In genomic region chr17:3551189-3551588, GRCh38 we compare ENCODE assay signal across 20 cellular contexts. TPM values are rescaled to one million over a fixed set of nuclear protein-coding genes. Genes with fewer than 3 reads are reported as not detected.
DNase-seq lines count a peak whose midpoint lies in the region; ATAC-seq and TF ChIP-seq lines count a peak whose summit lies in the region.
"Had no signal": no experiment of that assay in that cellular context is flagged by ENCODE, and none has a peak within 500 bp of the region (broad histone marks: within the 10 kb centered on the region; RNA-seq: fewer than 3 reads in every experiment).

No MANE protein-coding gene starts in this region.

- no peak overlapping the region for H2BK5ac ChIP-seq in neuronal stem cell (ENCODE audit: low read length)

- no peak overlapping the region for H2BK120ac ChIP-seq in neuronal stem cell (ENCODE audit: low read depth, low read length)

- H3K4me2 ChIP-seq in neuronal stem cell (ENCODE audit: insufficient read depth, low read length, poor library complexity, severe bottlenecking): no peak overlapping the region

- H2BK12ac ChIP-seq in neuronal stem cell (ENCODE audit: low read length): no peak overlapping the region

- H3K27me3 ChIP-seq in GM06990 (replicated peaks; ENCODE audit: control insufficient read depth, insufficient read depth, low read length) (no peaks in the 10 kb centered on the region), brain microvascular endothelial cell (replicated peaks) (no peaks in the 10 kb centered on the region), neuronal stem cell (ENCODE audit: control insufficient read depth in 3 of 3, insufficient read depth in 3 of 3, low read depth in 1 of 3, low read length in 3 of 3) (no peaks in the 10 kb centered on the region)
- H3K27me3 ChIP-seq: breast epithelium, neutrophil, right atrium auricular region, vagina had no signal

- no peaks in the 10 kb centered on the region for H3K79me1 ChIP-seq in neuronal stem cell (ENCODE audit: low read depth, low read length)

- CTCF ChIA-PET in HEK293T (lab: Yijun Ruan, JAX): interaction anchor here (1.0 kb wide), 1 partner anchor 14 kb away, joined by 3 read pairs; no protein-coding TSS in a partner anchor

- no peaks in the 10 kb centered on the region for H3K4me1 ChIP-seq in neuronal stem cell (ENCODE audit: control insufficient read depth in 2 of 2, insufficient read depth in 1 of 2, low read depth in 1 of 2, low read length in 2 of 2)
- H3K4me1 ChIP-seq: breast epithelium, esophagus muscularis mucosa, HAP-1, right atrium auricular region, vagina had no signal

- H3K23ac ChIP-seq in neuronal stem cell (ENCODE audit: low read depth, low read length, poor library complexity): no peak overlapping the region

- in situ Hi-C loops in brain microvascular endothelial cell (cut with HindIII; ENCODE audit: low pct_ligation_motif_present, low sequenced_read_pairs): no loop called here

- peak overlapping the region; percentile 77 for H3K18ac ChIP-seq in neuronal stem cell (ENCODE audit: low read length)

- POLR2A ChIA-PET in HEK293T (lab: Yijun Ruan, JAX): no interaction called here

- no peak for ATAC-seq in GM19463 (IDR thresholded peaks at IDR 0.05; ENCODE audit: unreplicated experiment)
- no peak for ATAC-seq in GM21528 (IDR thresholded peaks at IDR 0.05; ENCODE audit: low FRiP score, unreplicated experiment)
- ATAC-seq: activated T-cell treated with anti-CD3 and anti-CD28 coated beads, Interleukin-2, amount 50 U/mL, for 72 hours had no signal

- H3K9ac ChIP-seq in neuronal stem cell (ENCODE audit: low read depth, low read length, poor library complexity): no peak overlapping the region

- peak; percentile 11 for TF ChIP-seq CTCF in GM06990 (IDR thresholded peaks at IDR 0.05; ENCODE audit: insufficient read depth, low read length, poor library complexity, severe bottlenecking)
- peak; percentile 31 for TF ChIP-seq CTCF in brain microvascular endothelial cell (IDR thresholded peaks at IDR 0.05; ENCODE audit: low read depth, low read length, missing control alignments)

- no peak overlapping the region for H3K27ac ChIP-seq in brain microvascular endothelial cell
- H3K27ac ChIP-seq in neuronal stem cell (replicated peaks; ENCODE audit: low read length): no peak overlapping the region
- H3K27ac ChIP-seq: breast epithelium, dorsolateral prefrontal cortex, esophagus muscularis mucosa, neutrophil, right atrium auricular region, vagina had no signal

- H4K8ac ChIP-seq in neuronal stem cell (ENCODE audit: low read depth, low read length): no peak overlapping the region

- H2BK15ac ChIP-seq in neuronal stem cell (ENCODE audit: low read length): peak overlapping the region; percentile 42

- H3K36me3 ChIP-seq in GM06990 (ENCODE audit: control insufficient read depth, insufficient read depth, low read length) (peaks cover 7% of the 10 kb centered on the region), brain microvascular endothelial cell (replicated peaks) (no peaks in the 10 kb centered on the region), neuronal stem cell (replicated peaks in 1 of 2; ENCODE audit: control insufficient read depth in 2 of 2, insufficient read depth in 2 of 2, low read length in 2 of 2) (no peaks in the 10 kb centered on the region)
- H3K36me3 ChIP-seq: breast epithelium, esophagus muscularis mucosa, HAP-1, neutrophil, right atrium auricular region, vagina had no signal

- no peak overlapping the region for H3K4me3 ChIP-seq in GM06990 (replicated peaks; ENCODE audit: low read depth, low read length)
- no peak overlapping the region for H3K4me3 ChIP-seq in brain microvascular endothelial cell (ENCODE audit: low read depth, low read length)
- no peak overlapping the region for H3K4me3 ChIP-seq in neuronal stem cell (ENCODE audit: low read length in 2 of 2)
- H3K4me3 ChIP-seq: breast epithelium, dorsolateral prefrontal cortex, esophagus muscularis mucosa, HAP-1, right atrium auricular region, vagina had no signal

- H2AFZ ChIP-seq in neuronal stem cell (ENCODE audit: low read length): no peak overlapping the region

- no peak overlapping the region for H3K4ac ChIP-seq in neuronal stem cell (ENCODE audit: low read length)

- no peak for DNase-seq in GM06990 (ENCODE audit: extremely low read depth, insufficient read length)
- DNase-seq in HEK293T (ENCODE audit: extremely low spot score): no peak
- no peak for DNase-seq in brain microvascular endothelial cell
- no peak for DNase-seq in neuronal stem cell (ENCODE audit: low spot score)
- DNase-seq in NCI-H774 (lab: John Stamatoyannopoulos, UW): no peak
- DNase-seq in stimulated activated CD4-positive, alpha-beta T cell treated with anti-CD3 and anti-CD28 coated beads, Interleukin-2, amount 100 ng/mL, for 24 hours: no peak
- DNase-seq: activated B cell treated with CpG ODN at 0.5 μM for 24 hours; activated naive CD8-positive, alpha-beta T cell treated with anti-CD3 and anti-CD28 coated beads for 36 hours; activated T-cell treated with anti-CD3 and anti-CD28 coated beads, Interleukin-2, amount 50 U/mL, for 72 hours; dorsolateral prefrontal cortex; islet precursor cell; NCI-H1436 had no signal

- no peak overlapping the region for H4K91ac ChIP-seq in neuronal stem cell (ENCODE audit: low read depth, low read length, poor library complexity)

- no peaks in the 10 kb centered on the region for H3K9me3 ChIP-seq in neuronal stem cell (replicated peaks in 1 of 2; ENCODE audit: control insufficient read depth in 2 of 2, insufficient read depth in 1 of 2, low read depth in 1 of 2, low read length in 2 of 2)
- H3K9me3 ChIP-seq: breast epithelium, esophagus muscularis mucosa, HAP-1, neutrophil, right atrium auricular region, vagina had no signal

- whole genome bisulfite sequencing in neuronal stem cell (ENCODE audit: extremely low coverage in 2 of 2, insufficient read length in 2 of 2, insufficient replicate concordance in 1 of 2), 2 donors: no CpG with 5 or more reads among the region's 6 CpGs

- H3K14ac ChIP-seq in neuronal stem cell (ENCODE audit: low read length): no peak overlapping the region

- peak overlapping the region; percentile 10 for H2AK5ac ChIP-seq in neuronal stem cell (ENCODE audit: low read depth, low read length)

TF ChIP-seq in HEK293T, 16 proteins besides CTCF, POLR2A, EP300 and RAD21:
- TF ChIP-seq FOXK2 (IDR thresholded peaks at IDR 0.05) (no peak), L3MBTL2 (conservative IDR thresholded peaks at IDR 0.05) (peak; percentile 32)

RNA-seq across cellular contexts. Expression of gene TRPV3, which starts 6.4 kb away (rescaled TPM):
- polyA plus RNA-seq in neuronal stem cell (2013, experiment 1 of 2): 2.0 TPM
- polyA plus RNA-seq in neuronal stem cell (2013, experiment 2 of 2): 2.4 TPM

RNA-seq across cellular contexts. Expression of gene TRPV1, which starts 58.0 kb away (rescaled TPM):
- polyA plus RNA-seq in neuronal stem cell (2013, experiment 1 of 2): 3.2 TPM
- polyA plus RNA-seq in neuronal stem cell (2013, experiment 2 of 2): 3.3 TPM
